ENCODE assay signal across 24 cellular contexts in genomic region chr5:103356344-103357091, GRCh38.
DNase-seq lines count a peak whose midpoint lies in the region; ATAC-seq, FAIRE-seq and TF ChIP-seq lines count a peak whose summit lies in the region.
"Had no signal": no experiment of that assay in that cellular context is flagged by ENCODE, and none has a peak within 500 bp of the region (broad histone marks: within the 10 kb centered on the region; RNA-seq: fewer than 3 reads in every experiment).

No MANE protein-coding gene starts in this region.

- peak overlapping the region; percentile 28 for H3K4me3 Mint-ChIP-seq in natural killer cell treated with Interleukin-12 subunit alpha and Interleukin-12 subunit beta and Interleukin-15 and Interleukin-18, amount 100 ng/mL, for 72 hours
- H3K4me3 Mint-ChIP-seq in natural killer cell: no peak overlapping the region
- peak overlapping the region; percentile 2 for H3K4me3 Mint-ChIP-seq in activated T-helper 17 cell treated with anti-CD3 and anti-CD28 coated beads, Interleukin-2, amount 50 U/mL, for 72 hours
- H3K4me3 Mint-ChIP-seq in stimulated activated naive CD8-positive, alpha-beta T cell treated with anti-CD3 and anti-CD28 coated beads, Interleukin-15, amount 100 ng/mL, for 72 hours: no peak overlapping the region
- H3K4me3 Mint-ChIP-seq: mesothelial cell of epicardium; nephron progenitor cell; stimulated activated naive CD8-positive, alpha-beta T cell treated with anti-CD3 and anti-CD28 coated beads, Interleukin-15, Interleukin-2, amounts not matched to agents 100 ng/mL and 50 ng/mL, for 24 hours had no signal

- TF ChIP-seq CTCF in natural killer cell (IDR thresholded peaks at IDR 0.05) (no peak), D721Med (IDR thresholded peaks at IDR 0.05; ENCODE audit: insufficient read depth, missing control alignments) (no peak)

- no peak for ATAC-seq in natural killer cell treated with Interleukin-12 subunit alpha and Interleukin-12 subunit beta and Interleukin-15 and Interleukin-18, amount 100 ng/mL, for 72 hours
- no peak for ATAC-seq in natural killer cell
- peak; percentile 90 for ATAC-seq in activated T-helper 17 cell treated with anti-CD3 and anti-CD28 coated beads, Interleukin-2, amount 50 U/mL, for 72 hours (replicated peaks)
- ATAC-seq in stimulated activated naive CD8-positive, alpha-beta T cell treated with anti-CD3 and anti-CD28 coated beads, Interleukin-15, amount 100 ng/mL, for 72 hours: peak; percentile 78
- ATAC-seq: heart left ventricle, left lung had no signal

- DNase-seq in natural killer cell treated with Interleukin-12 subunit alpha and Interleukin-12 subunit beta and Interleukin-15 and Interleukin-18, amount 100 ng/mL, for 72 hours (ENCODE audit: low spot score): no peak
- no peak for DNase-seq in natural killer cell
- peak; percentile 17 for DNase-seq in HCEC 1CT
- DNase-seq in stimulated activated naive CD8-positive, alpha-beta T cell treated with anti-CD3 and anti-CD28 coated beads, Interleukin-15, amount 100 ng/mL, for 72 hours: no peak
- no peak for DNase-seq in cardiac septum (ENCODE audit: low spot score)
- DNase-seq in NCI-H1092 treated with DMSO at 0.1 percent for 48 hours (lab: John Stamatoyannopoulos, UW): no peak
- DNase-seq in D721Med (ENCODE audit: insufficient read length, low spot score): no peak
- DNase-seq: activated CD8-positive, alpha-beta memory T cell treated with anti-CD3 and anti-CD28 coated beads, Interleukin-2, amount 50 U/mL, for 48 hours; colonic mucosa; COR-L47; EL; heart left ventricle; left lung; NCI-H1105 treated with DMSO at 0.1 percent for 48 hours; NCI-H526 treated with DMSO at 0.1 percent for 48 hours; nephron progenitor cell; SHP77 treated with DMSO at 0.1 percent for 48 hours; stimulated activated CD4-positive, alpha-beta T cell treated with anti-CD3 and anti-CD28 coated beads, Interleukin-1b, Interleukin-23, amount 100 ng/mL, for 48 hours; upper lobe of left lung had no signal

- intact Hi-C loops in natural killer cell (cut with micrococcal nuclease): no loop called here
- intact Hi-C loops in cardiac septum (cut with DNase I): no loop called here

- H3K27ac Mint-ChIP-seq in natural killer cell treated with Interleukin-12 subunit alpha and Interleukin-12 subunit beta and Interleukin-15 and Interleukin-18, amount 100 ng/mL, for 72 hours: peak overlapping the region in 1 of 2 donors; percentile 49
- no peak overlapping the region for H3K27ac Mint-ChIP-seq in natural killer cell
- H3K27ac Mint-ChIP-seq in activated T-helper 17 cell treated with anti-CD3 and anti-CD28 coated beads, Interleukin-2, amount 50 U/mL, for 72 hours: no peak overlapping the region
- H3K27ac Mint-ChIP-seq in stimulated activated naive CD8-positive, alpha-beta T cell treated with anti-CD3 and anti-CD28 coated beads, Interleukin-15, amount 100 ng/mL, for 72 hours: no peak overlapping the region
- H3K27ac Mint-ChIP-seq: mesothelial cell of epicardium; nephron progenitor cell; stimulated activated naive CD8-positive, alpha-beta T cell treated with anti-CD3 and anti-CD28 coated beads, Interleukin-15, Interleukin-2, amounts not matched to agents 100 ng/mL and 50 ng/mL, for 24 hours had no signal

- H3K9me3 Mint-ChIP-seq in natural killer cell treated with Interleukin-12 subunit alpha and Interleukin-12 subunit beta and Interleukin-15 and Interleukin-18, amount 100 ng/mL, for 72 hours: peaks cover 3% of the 10 kb centered on the region
- H3K9me3 Mint-ChIP-seq in natural killer cell: no peaks in the 10 kb centered on the region
- peaks cover 3% of the 10 kb centered on the region for H3K9me3 Mint-ChIP-seq in activated T-helper 17 cell treated with anti-CD3 and anti-CD28 coated beads, Interleukin-2, amount 50 U/mL, for 72 hours
- H3K9me3 Mint-ChIP-seq in stimulated activated naive CD8-positive, alpha-beta T cell treated with anti-CD3 and anti-CD28 coated beads, Interleukin-15, amount 100 ng/mL, for 72 hours: no peaks in the 10 kb centered on the region
- H3K9me3 Mint-ChIP-seq: brain, nephron progenitor cell had no signal

- no peaks in the 10 kb centered on the region for H3K4me1 Mint-ChIP-seq in natural killer cell treated with Interleukin-12 subunit alpha and Interleukin-12 subunit beta and Interleukin-15 and Interleukin-18, amount 100 ng/mL, for 72 hours (ENCODE audit: low read depth in 2 of 2)
- H3K4me1 Mint-ChIP-seq in natural killer cell: no peaks in the 10 kb centered on the region
- no peaks in the 10 kb centered on the region for H3K4me1 Mint-ChIP-seq in activated T-helper 17 cell treated with anti-CD3 and anti-CD28 coated beads, Interleukin-2, amount 50 U/mL, for 72 hours
- H3K4me1 Mint-ChIP-seq in stimulated activated naive CD8-positive, alpha-beta T cell treated with anti-CD3 and anti-CD28 coated beads, Interleukin-15, amount 100 ng/mL, for 72 hours: peaks cover 10% of the 10 kb centered on the region
- H3K4me1 Mint-ChIP-seq: nephron progenitor cell had no signal

- no peaks in the 10 kb centered on the region for H3K36me3 Mint-ChIP-seq in natural killer cell treated with Interleukin-12 subunit alpha and Interleukin-12 subunit beta and Interleukin-15 and Interleukin-18, amount 100 ng/mL, for 72 hours
- H3K36me3 Mint-ChIP-seq in natural killer cell: no peaks in the 10 kb centered on the region
- H3K36me3 Mint-ChIP-seq in activated T-helper 17 cell treated with anti-CD3 and anti-CD28 coated beads, Interleukin-2, amount 50 U/mL, for 72 hours (ENCODE audit: low read depth): no peaks in the 10 kb centered on the region
- H3K36me3 Mint-ChIP-seq: activated naive CD4-positive, alpha-beta T cell treated with anti-CD3 and anti-CD28 coated beads, Interleukin-2, amount 50 U/mL, for 72 hours; brain; mesothelial cell of epicardium had no signal

- FAIRE-seq in D721Med (lab: Jason Lieb, UNC): no peak

- peaks cover 9% of the 10 kb centered on the region in 2 donors for H3K27me3 Mint-ChIP-seq in natural killer cell treated with Interleukin-12 subunit alpha and Interleukin-12 subunit beta and Interleukin-15 and Interleukin-18, amount 100 ng/mL, for 72 hours
- no peaks in the 10 kb centered on the region for H3K27me3 Mint-ChIP-seq in natural killer cell (ENCODE audit: low read depth in 2 of 2)
- H3K27me3 Mint-ChIP-seq in activated T-helper 17 cell treated with anti-CD3 and anti-CD28 coated beads, Interleukin-2, amount 50 U/mL, for 72 hours: peaks cover 11% of the 10 kb centered on the region
- H3K27me3 Mint-ChIP-seq in stimulated activated naive CD8-positive, alpha-beta T cell treated with anti-CD3 and anti-CD28 coated beads, Interleukin-15, amount 100 ng/mL, for 72 hours: peaks cover 14% of the 10 kb centered on the region
- H3K27me3 Mint-ChIP-seq: brain had no signal

Comparison
In these comparisons a context has a peak if more than half of its experiments do, and no peak if none do; other contexts are left out.
1. H3K4me3 Mint-ChIP-seq: peak in natural killer cell treated with Interleukin-12 subunit alpha and Interleukin-12 subunit beta and Interleukin-15 and Interleukin-18, amount 100 ng/mL, for 72 hours (single experiment) and activated T-helper 17 cell treated with anti-CD3 and anti-CD28 coated beads, Interleukin-2, amount 50 U/mL, for 72 hours (single experiment); none in natural killer cell (single experiment) and stimulated activated naive CD8-positive, alpha-beta T cell treated with anti-CD3 and anti-CD28 coated beads, Interleukin-15, amount 100 ng/mL, for 72 hours (0 of 2).
2. ATAC-seq: peak in activated T-helper 17 cell treated with anti-CD3 and anti-CD28 coated beads, Interleukin-2, amount 50 U/mL, for 72 hours (single experiment) and stimulated activated naive CD8-positive, alpha-beta T cell treated with anti-CD3 and anti-CD28 coated beads, Interleukin-15, amount 100 ng/mL, for 72 hours (single experiment); none in natural killer cell treated with Interleukin-12 subunit alpha and Interleukin-12 subunit beta and Interleukin-15 and Interleukin-18, amount 100 ng/mL, for 72 hours (0 of 2) and natural killer cell (0 of 3).